Comparison of ENCODE assay signal across 1 cellular context in the genomic region with DNA sequence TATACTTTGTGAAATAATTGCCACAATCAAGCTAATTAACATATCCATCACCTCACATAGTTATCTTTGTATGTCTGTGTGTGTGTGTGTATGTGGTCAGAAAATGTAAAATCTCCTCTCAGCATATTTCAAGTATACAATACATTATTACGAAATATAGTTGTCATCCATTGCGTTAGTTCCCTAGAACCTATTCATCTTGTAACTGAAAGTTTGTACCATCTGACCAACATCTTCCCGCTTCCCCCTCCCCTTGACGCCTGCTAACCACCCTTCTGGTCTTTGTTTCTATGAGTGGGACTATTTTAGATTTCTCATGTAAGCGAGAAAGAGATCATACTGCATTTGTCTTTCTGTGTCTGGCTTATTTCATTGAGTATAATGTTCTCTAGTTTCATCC.
TF ChIP-seq lines count a peak whose summit lies in the region.

No MANE protein-coding gene starts in this region.

TF ChIP-seq in IMR-90, 13 proteins besides CTCF, POLR2A, EP300 and RAD21 (continued from another document):
- TF ChIP-seq CEBPB (IDR thresholded peaks at IDR 0.05; ENCODE audit: low read depth, low read length) = peak; percentile 72
